ENCODE assay signal across 12 cellular contexts in the genomic region with DNA sequence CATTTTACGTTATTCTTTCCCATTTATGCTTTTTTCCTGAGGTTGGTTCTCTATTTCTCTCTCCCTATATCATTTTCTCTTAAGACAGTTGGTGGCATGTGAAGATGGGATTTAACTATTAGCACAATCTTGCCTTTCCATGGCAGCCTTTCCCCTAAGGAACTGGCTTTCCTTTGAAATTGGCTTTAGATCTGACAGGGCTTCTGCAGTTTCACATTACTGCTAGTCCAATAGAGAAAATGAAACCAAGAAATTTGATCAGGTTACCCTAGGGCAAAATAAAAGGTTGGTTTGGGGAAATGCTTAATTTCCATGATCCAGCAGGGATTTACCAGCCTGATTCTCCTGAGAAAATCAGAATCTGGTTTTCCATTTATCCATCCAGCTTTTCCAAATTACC. TPM values are rescaled to one million over a fixed set of nuclear protein-coding genes. Genes with fewer than 3 reads are reported as not detected.
A peak's percentile ranks its signal among the peaks of the same experiment; 100 is the strongest.
DNase-seq lines count a peak whose midpoint lies in the region; ATAC-seq and TF ChIP-seq lines count a peak whose summit lies in the region.
"Had no signal": no experiment of that assay in that cellular context is flagged by ENCODE, and none has a peak within 500 bp of the region (broad histone marks: within the 10 kb centered on the region; RNA-seq: fewer than 3 reads in every experiment).

No MANE protein-coding gene starts in this region.

- DNase-seq in sigmoid colon (no peak), NOMO-1 (lab: John Stamatoyannopoulos, UW; ENCODE audit: unreplicated experiment in 2 of 2) (no peak), cerebellar cortex (ENCODE audit: low spot score) (no peak), ACHN (no peak)
- DNase-seq: activated CD4-positive, alpha-beta memory T cell treated with anti-CD3 and anti-CD28 coated beads, Interleukin-2, amount 10 ng/mL, durations not matched to agents 7 days and 5 days; adrenal gland had no signal

- H3K27me3 ChIP-seq in OCI-LY3 (ENCODE audit: low read depth, low read length) (no peaks in the 10 kb centered on the region), sigmoid colon (no peaks in the 10 kb centered on the region)
- H3K27me3 ChIP-seq: adrenal gland had no signal

- no peaks in the 10 kb centered on the region for H3K79me2 ChIP-seq in OCI-LY3 (ENCODE audit: low read length)

- no peak overlapping the region for H3K27ac ChIP-seq in OCI-LY3 (ENCODE audit: low read length)
- no peak overlapping the region for H3K27ac ChIP-seq in sigmoid colon
- H3K27ac ChIP-seq: adrenal gland had no signal

- WGBS in sigmoid colon, 2 donors, result 40 to 75% methylated on average over 1 of the region's 1 CpG

- H3K4me2 ChIP-seq in OCI-LY3 (ENCODE audit: low read length), result peak overlapping the region; percentile 75
- H3K4me2 ChIP-seq: smooth muscle cell had no signal

- H3K9me3 ChIP-seq in OCI-LY3 (ENCODE audit: insufficient read depth, low read length) (no peaks in the 10 kb centered on the region), sigmoid colon (no peaks in the 10 kb centered on the region)
- H3K9me3 ChIP-seq: adrenal gland had no signal

- H3K36me3 ChIP-seq in OCI-LY3 (replicated peaks; ENCODE audit: low read depth, low read length) (no peaks in the 10 kb centered on the region), sigmoid colon (no peaks in the 10 kb centered on the region)
- H3K36me3 ChIP-seq: adrenal gland had no signal

- peak overlapping the region; percentile 37 for H3K9ac ChIP-seq in OCI-LY3 (ENCODE audit: low read length)

- intact Hi-C loops in sigmoid colon (cut with DNase I), result no loop called here

- TF ChIP-seq POLR2A in sigmoid colon (IDR thresholded peaks at IDR 0.05), result no peak

- peak overlapping the region; percentile 54 for H3K4me3 ChIP-seq in OCI-LY3 (ENCODE audit: low read length)
- H3K4me3 ChIP-seq in sigmoid colon, result no peak overlapping the region
- H3K4me3 ChIP-seq: smooth muscle cell had no signal

- no peak for TF ChIP-seq EP300 in sigmoid colon (IDR thresholded peaks at IDR 0.05)

- no peak for TF ChIP-seq CTCF in OCI-LY3 (IDR thresholded peaks at IDR 0.05; ENCODE audit: low read depth, low read length)
- TF ChIP-seq CTCF in sigmoid colon (IDR thresholded peaks at IDR 0.05), result no peak

- no peaks in the 10 kb centered on the region for H4K20me1 ChIP-seq in OCI-LY3 (ENCODE audit: insufficient read depth, low read length)

- peak; percentile 93 for ATAC-seq in GM18498 (IDR thresholded peaks at IDR 0.05; ENCODE audit: unreplicated experiment)
- ATAC-seq in GM19467 (IDR thresholded peaks at IDR 0.05; ENCODE audit: unreplicated experiment), result peak; percentile 72
- ATAC-seq in HG03064 (IDR thresholded peaks at IDR 0.05; ENCODE audit: low read depth, unreplicated experiment), result peak; percentile 80

- H3K4me1 ChIP-seq in OCI-LY3 (ENCODE audit: low read length), result peaks cover 28% of the 10 kb centered on the region
- H3K4me1 ChIP-seq in sigmoid colon, result no peaks in the 10 kb centered on the region
- H3K4me1 ChIP-seq: adrenal gland had no signal

- in situ Hi-C loops in ACHN (cut with HindIII; ENCODE audit: low pct_ligation_motif_present, low pct_unique_long_range_greater_than_20kb, low sequenced_read_pairs), result no loop called here

- peak overlapping the region; percentile 87 for H2AFZ ChIP-seq in OCI-LY3 (ENCODE audit: low read depth, low read length)

RNA-seq across cellular contexts. Expression of gene CHL1, which starts 22.7 kb away (rescaled TPM):
- 10 to 100 TPM; 29.1 to 86.7 (median 52.6) TPM for total RNA-seq in sigmoid colon
- 1 to 10 TPM in 2 of 3 donors, under 1 TPM in 1; 0.46 to 7.0 (median 1.2) TPM for polyA plus RNA-seq in sigmoid colon
- total RNA-seq: activated CD4-positive, alpha-beta memory T cell treated with anti-CD3 and anti-CD28 coated beads, Interleukin-2, amount 10 ng/mL, durations not matched to agents 7 days and 5 days; endothelial cell of umbilical vein; smooth muscle cell had no signal
- polyA plus RNA-seq: endothelial cell of umbilical vein, smooth muscle cell had no signal
